8 cellular contexts compared by ENCODE assay signal in genomic region chr11:31328698-31329097, GRCh38. TPM values are rescaled to one million over a fixed set of nuclear protein-coding genes. Genes with fewer than 3 reads are reported as not detected.
"Had no signal": no experiment of that assay in that cellular context is flagged by ENCODE, and none has a peak within 500 bp of the region (broad histone marks: within the 10 kb centered on the region; RNA-seq: fewer than 3 reads in every experiment).

No MANE protein-coding gene starts in this region.

- FAIRE-seq: G401.6, GM12878, GM12891, GM12892, GM18507, GM19239 had no signal

- ATAC-seq: GM12878 had no signal

- DNase-seq: GDM1, GF-D8 had no signal

- H3K4me3 ChIP-seq: GM12878 had no signal

RNA-seq across cellular contexts. Expression of gene DCDC1, which starts 40.8 kb away (rescaled TPM):
- total RNA-seq: GM12878 had no signal
- polyA plus RNA-seq: GM12878 had no signal
